ENCODE assay signal across 27 cellular contexts in the genomic region with DNA sequence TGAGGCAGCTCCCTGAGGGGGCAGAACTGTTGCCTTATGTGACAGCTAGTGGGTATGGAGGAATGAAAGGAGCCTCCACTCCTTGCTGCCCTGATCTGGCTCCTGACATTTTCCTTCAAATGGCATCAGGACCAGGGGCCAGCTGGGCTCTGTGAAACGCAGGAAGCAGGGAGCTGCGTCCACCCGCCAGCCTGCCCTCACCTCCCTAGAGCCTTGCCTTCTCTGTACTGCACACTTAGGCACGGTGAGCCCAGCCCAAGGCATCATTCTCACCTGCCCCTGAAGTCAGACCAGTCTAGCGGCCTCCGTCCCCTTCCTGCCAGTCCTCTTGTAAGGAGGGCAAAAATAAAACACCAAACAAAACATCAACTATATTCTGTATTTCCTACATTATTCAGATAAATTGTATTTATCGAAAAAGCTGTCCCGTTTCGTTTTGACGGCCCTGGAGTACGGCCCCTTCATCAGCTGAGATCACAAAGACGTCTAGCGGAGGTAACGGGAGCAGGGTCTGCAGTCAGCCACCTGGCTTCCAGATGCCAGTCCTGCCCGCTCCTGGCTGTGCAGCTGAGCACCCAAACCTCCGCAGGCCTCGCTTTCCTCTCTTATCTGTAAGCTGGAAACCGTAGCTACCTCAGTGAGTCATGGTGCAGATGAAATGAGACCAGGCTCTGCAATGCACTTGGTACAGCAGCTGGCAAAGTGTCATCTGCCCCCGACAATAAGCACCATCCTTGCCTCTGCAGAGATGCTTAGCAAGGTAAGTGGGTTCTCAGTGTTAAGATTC.
"Had no signal": no experiment of that assay in that cellular context is flagged by ENCODE, and none has a peak within 500 bp of the region (broad histone marks: within the 10 kb centered on the region; RNA-seq: fewer than 3 reads in every experiment).

No MANE protein-coding gene starts in this region.

- H3K27ac ChIP-seq: ascending aorta, body of pancreas, KMS-11, SK-N-MC had no signal

- H3K9me3 ChIP-seq: ascending aorta, body of pancreas had no signal

- DNase-seq: activated CD4-positive, alpha-beta T cell treated with anti-CD3 and anti-CD28 coated beads for 48 hours; activated CD4-positive, alpha-beta T cell treated with anti-CD3 and anti-CD28 coated beads, Interleukin-2, amount 50 U/mL, for 4 hours; activated CD4-positive, CD25-positive, alpha-beta regulatory T cell treated with anti-CD3 and anti-CD28 coated beads, Interleukin-2, amount 50 U/mL, for 72 hours; activated CD8-positive, alpha-beta memory T cell treated with anti-CD3 and anti-CD28 coated beads, Interleukin-2, amount 10 ng/mL, durations not matched to agents 7 days and 5 days; activated effector memory CD4-positive, alpha-beta T cell treated with anti-CD3 and anti-CD28 coated beads, Interleukin-2, amount 50 U/mL, for 16 hours; activated naive CD4-positive, alpha-beta T cell treated with Interleukin-2 at 50 U/mL for 16 hours; activated naive CD8-positive, alpha-beta T cell treated with anti-CD3 and anti-CD28 coated beads, Interleukin-2, amount 50 U/mL, for 24 hours; activated T-cell treated with anti-CD3 and anti-CD28 coated beads, Interleukin-2, amount 50 U/mL, for 24 hours; amniotic stem cell; body of pancreas; central memory CD4-positive, alpha-beta T cell; NCI-H1092; NCI-H1417; NCI-H1930; NCI-H2107; NCI-H2227 treated with DMSO at 0.1 percent for 48 hours; NCI-H446 treated with DMSO at 0.1 percent for 48 hours; NCI-H524 treated with DMSO at 0.1 percent for 48 hours; NCI-H748 treated with DMSO at 0.1 percent for 48 hours; PC-3; SW 1271; T-helper 9 cell had no signal

- H3K4me3 Mint-ChIP-seq: activated CD8-positive, alpha-beta memory T cell treated with anti-CD3 and anti-CD28 coated beads, Interleukin-2, amount 10 ng/mL, durations not matched to agents 7 days and 5 days; activated naive CD8-positive, alpha-beta T cell treated with anti-CD3 and anti-CD28 coated beads, Interleukin-2, amount 50 U/mL, for 24 hours; activated T-cell treated with anti-CD3 and anti-CD28 coated beads, Interleukin-2, amount 50 U/mL, for 24 hours; WTC11 had no signal

- H3K27ac Mint-ChIP-seq: activated CD8-positive, alpha-beta memory T cell treated with anti-CD3 and anti-CD28 coated beads, Interleukin-2, amount 10 ng/mL, durations not matched to agents 7 days and 5 days; activated naive CD4-positive, alpha-beta T cell treated with anti-CD3 and anti-CD28 coated beads, Interleukin-2, amount 50 U/mL, for 72 hours; activated naive CD8-positive, alpha-beta T cell treated with anti-CD3 and anti-CD28 coated beads, Interleukin-2, amount 50 U/mL, for 24 hours; activated T-cell treated with anti-CD3 and anti-CD28 coated beads, Interleukin-2, amount 50 U/mL, for 24 hours; WTC11 had no signal

- H3K27me3 Mint-ChIP-seq: activated CD8-positive, alpha-beta memory T cell treated with anti-CD3 and anti-CD28 coated beads, Interleukin-2, amount 10 ng/mL, durations not matched to agents 7 days and 5 days; activated naive CD8-positive, alpha-beta T cell treated with anti-CD3 and anti-CD28 coated beads, Interleukin-2, amount 50 U/mL, for 24 hours; activated T-cell treated with anti-CD3 and anti-CD28 coated beads, Interleukin-2, amount 50 U/mL, for 24 hours had no signal

- H3K9me3 Mint-ChIP-seq: activated naive CD8-positive, alpha-beta T cell treated with anti-CD3 and anti-CD28 coated beads, Interleukin-2, amount 50 U/mL, for 24 hours; activated T-cell treated with anti-CD3 and anti-CD28 coated beads, Interleukin-2, amount 50 U/mL, for 24 hours had no signal

- H3K4me3 ChIP-seq: ascending aorta, body of pancreas, SK-N-MC had no signal

- H3K27me3 ChIP-seq: ascending aorta, body of pancreas had no signal

- H3K9ac ChIP-seq: KMS-11 had no signal

- ATAC-seq: activated CD8-positive, alpha-beta memory T cell treated with anti-CD3 and anti-CD28 coated beads, Interleukin-2, amount 10 ng/mL, durations not matched to agents 7 days and 5 days; activated naive CD4-positive, alpha-beta T cell treated with anti-CD3 and anti-CD28 coated beads, Interleukin-2, amount 50 U/mL, for 72 hours; activated naive CD8-positive, alpha-beta T cell treated with anti-CD3 and anti-CD28 coated beads, Interleukin-2, amount 50 U/mL, for 24 hours; body of pancreas; PC-3; WTC11 had no signal

- H3K4me2 ChIP-seq: KMS-11 had no signal
